ENCODE assay signal across 9 cellular contexts in the genomic region with DNA sequence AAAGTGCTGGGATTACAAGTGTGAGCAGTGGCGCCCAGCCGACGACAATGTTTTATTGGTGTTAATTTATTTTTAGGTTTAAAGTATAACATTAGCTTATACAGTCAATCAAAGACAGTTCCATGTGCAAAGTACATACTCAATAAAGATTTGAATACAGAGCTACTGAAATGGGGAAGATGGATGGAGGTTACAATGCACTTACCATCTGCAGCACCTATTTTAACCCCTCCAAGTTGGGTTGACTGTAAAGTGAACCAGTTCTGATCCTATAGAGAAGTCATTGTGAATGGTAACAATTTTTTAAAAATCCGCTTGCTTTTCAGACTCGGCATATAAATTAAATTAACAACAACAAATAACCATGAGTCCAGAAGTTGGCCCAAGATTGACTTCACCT. TPM values are rescaled to one million over a fixed set of nuclear protein-coding genes. Genes with fewer than 3 reads are reported as not detected.
A peak's percentile ranks its signal among the peaks of the same experiment; 100 is the strongest.
DNase-seq lines count a peak whose midpoint lies in the region; ATAC-seq, FAIRE-seq and TF ChIP-seq lines count a peak whose summit lies in the region.
"Had no signal": no experiment of that assay in that cellular context is flagged by ENCODE, and none has a peak within 500 bp of the region (broad histone marks: within the 10 kb centered on the region; RNA-seq: fewer than 3 reads in every experiment).

No MANE protein-coding gene starts in this region.

- peak overlapping the region; percentile 49 for H3K27ac ChIP-seq in layer of hippocampus (ENCODE audit: low read depth, low read length)
- peak overlapping the region in 1 of 2 donors; percentile 93 for H3K27ac ChIP-seq in testis

- intact Hi-C loops in testis (cut with DNase I; ENCODE audit: low total_unique reads) = no loop called here

- DNase-seq in activated CD4-positive, alpha-beta T cell treated with anti-CD3 and anti-CD28 coated beads, Interleukin-2, amount 10 ng/mL, durations not matched to agents 7 days and 5 days = no peak
- DNase-seq in activated CD4-positive, alpha-beta T cell treated with anti-CD3 and anti-CD28 coated beads for 1 hour = no peak
- DNase-seq in activated naive CD8-positive, alpha-beta T cell treated with anti-CD3 and anti-CD28 coated beads, Interleukin-2, amount 10 ng/mL, durations not matched to agents 7 days and 5 days = no peak
- DNase-seq in testis (no peak), omental fat pad (ENCODE audit: low spot score) (no peak), D721Med (ENCODE audit: insufficient read length, low spot score) (no peak)
- DNase-seq in effector CD4-positive, alpha-beta T cell = no peak

- peak overlapping the region; percentile 92 for H3K4me3 Mint-ChIP-seq in activated CD4-positive, alpha-beta T cell treated with anti-CD3 and anti-CD28 coated beads, Interleukin-2, amount 10 ng/mL, durations not matched to agents 7 days and 5 days
- peak overlapping the region; percentile 86 for H3K4me3 Mint-ChIP-seq in activated naive CD8-positive, alpha-beta T cell treated with anti-CD3 and anti-CD28 coated beads, Interleukin-2, amount 10 ng/mL, durations not matched to agents 7 days and 5 days

- FAIRE-seq in D721Med (lab: Jason Lieb, UNC) = no peak

- peaks cover 18% of the 10 kb centered on the region for H3K4me1 ChIP-seq in testis

- H3K27me3 Mint-ChIP-seq in activated CD4-positive, alpha-beta T cell treated with anti-CD3 and anti-CD28 coated beads, Interleukin-2, amount 10 ng/mL, durations not matched to agents 7 days and 5 days = no peaks in the 10 kb centered on the region
- H3K27me3 Mint-ChIP-seq in activated naive CD8-positive, alpha-beta T cell treated with anti-CD3 and anti-CD28 coated beads, Interleukin-2, amount 10 ng/mL, durations not matched to agents 7 days and 5 days = no peaks in the 10 kb centered on the region

- H3K4me3 ChIP-seq in testis = peak overlapping the region; percentile 90 to 96

- H3K4me1 Mint-ChIP-seq in activated CD4-positive, alpha-beta T cell treated with anti-CD3 and anti-CD28 coated beads, Interleukin-2, amount 10 ng/mL, durations not matched to agents 7 days and 5 days = peaks cover 29% of the 10 kb centered on the region
- peaks cover 18% of the 10 kb centered on the region for H3K4me1 Mint-ChIP-seq in activated naive CD8-positive, alpha-beta T cell treated with anti-CD3 and anti-CD28 coated beads, Interleukin-2, amount 10 ng/mL, durations not matched to agents 7 days and 5 days

- TF ChIP-seq POLR2A in testis (IDR thresholded peaks at IDR 0.05) = no peak

- ATAC-seq in activated naive CD8-positive, alpha-beta T cell treated with anti-CD3 and anti-CD28 coated beads, Interleukin-2, amount 10 ng/mL, durations not matched to agents 7 days and 5 days (ENCODE audit: low read depth) = no peak
- no peak for ATAC-seq in omental fat pad (ENCODE audit: low FRiP score)

- CTCF ChIA-PET in activated CD4-positive, alpha-beta T cell treated with anti-CD3 and anti-CD28 coated beads, Interleukin-2, amount 10 ng/mL, durations not matched to agents 7 days and 5 days (lab: Charles Lee) = interaction anchor here (0.7 to 3.8 kb wide), 6 partner anchors 9 to 547 kb away, joined by 3 to 24 read pairs (median 6); a partner anchor contains a TSS

- POLR2A ChIA-PET in activated CD4-positive, alpha-beta T cell treated with anti-CD3 and anti-CD28 coated beads, Interleukin-2, amount 10 ng/mL, durations not matched to agents 7 days and 5 days (lab: Charles Lee) = interaction anchor here (1.7 kb wide), 1 partner anchor 43 kb away, joined by 6 read pairs; no protein-coding TSS in a partner anchor
- POLR2A ChIA-PET in activated naive CD8-positive, alpha-beta T cell treated with anti-CD3 and anti-CD28 coated beads, Interleukin-2, amount 10 ng/mL, durations not matched to agents 7 days and 5 days (lab: Charles Lee) = interaction anchor here (0.5 to 2.8 kb wide), 8 partner anchors 15 to 400 kb away, joined by 3 to 13 read pairs (median 5); a partner anchor contains a TSS

- no peaks in the 10 kb centered on the region for H3K36me3 ChIP-seq in testis (ENCODE audit: low read depth, missing control alignments)

- H3K27ac Mint-ChIP-seq in activated CD4-positive, alpha-beta T cell treated with anti-CD3 and anti-CD28 coated beads, Interleukin-2, amount 10 ng/mL, durations not matched to agents 7 days and 5 days = peak overlapping the region; percentile 87
- peak overlapping the region; percentile 82 for H3K27ac Mint-ChIP-seq in activated naive CD8-positive, alpha-beta T cell treated with anti-CD3 and anti-CD28 coated beads, Interleukin-2, amount 10 ng/mL, durations not matched to agents 7 days and 5 days

- 21 to 36% methylated on average over 5 of the region's 5 CpGs for WGBS in testis, 2 donors

- H3K9me3 ChIP-seq in testis = no peaks in the 10 kb centered on the region

- H3K27me3 ChIP-seq in layer of hippocampus (ENCODE audit: control insufficient read depth, insufficient read depth, low read length) = no peaks in the 10 kb centered on the region
- H3K27me3 ChIP-seq in testis = no peaks in the 10 kb centered on the region

- no peaks in the 10 kb centered on the region for H3K9me3 Mint-ChIP-seq in activated CD4-positive, alpha-beta T cell treated with anti-CD3 and anti-CD28 coated beads, Interleukin-2, amount 10 ng/mL, durations not matched to agents 7 days and 5 days
- no peaks in the 10 kb centered on the region for H3K9me3 Mint-ChIP-seq in activated naive CD8-positive, alpha-beta T cell treated with anti-CD3 and anti-CD28 coated beads, Interleukin-2, amount 10 ng/mL, durations not matched to agents 7 days and 5 days

- H3K36me3 Mint-ChIP-seq in activated CD4-positive, alpha-beta T cell treated with anti-CD3 and anti-CD28 coated beads, Interleukin-2, amount 10 ng/mL, durations not matched to agents 7 days and 5 days (ENCODE audit: low read depth) = no peaks in the 10 kb centered on the region
- H3K36me3 Mint-ChIP-seq in activated naive CD8-positive, alpha-beta T cell treated with anti-CD3 and anti-CD28 coated beads, Interleukin-2, amount 10 ng/mL, durations not matched to agents 7 days and 5 days = peaks cover 2% of the 10 kb centered on the region

- TF ChIP-seq CTCF in testis (IDR thresholded peaks at IDR 0.05) (no peak), omental fat pad (IDR thresholded peaks at IDR 0.05) (no peak), D721Med (IDR thresholded peaks at IDR 0.05; ENCODE audit: insufficient read depth, missing control alignments) (no peak)

RNA-seq across cellular contexts. Expression of a gene that starts 0.7 kb away (rescaled TPM):
- total RNA-seq in activated CD4-positive, alpha-beta T cell treated with anti-CD3 and anti-CD28 coated beads, Interleukin-2, amount 10 ng/mL, durations not matched to agents 7 days and 5 days = 10 to 100 TPM; 21.3 to 21.5 TPM
- total RNA-seq in activated naive CD8-positive, alpha-beta T cell treated with anti-CD3 and anti-CD28 coated beads, Interleukin-2, amount 10 ng/mL, durations not matched to agents 7 days and 5 days = 10 to 100 TPM; 22.8 to 25.6 TPM
- 10 to 100 TPM; 47.7 to 50.5 TPM for total RNA-seq in testis
- 66.8 TPM for polyA plus RNA-seq in testis (ENCODE audit: insufficient read depth, low read depth, low replicate concordance)
- 10 to 100 TPM; 16.1 to 24.6 (median 19.9) TPM for total RNA-seq in omental fat pad

RNA-seq across cellular contexts. Expression of a gene that starts 7.7 kb away (rescaled TPM):
- 1 to 10 TPM; 1.5 to 2.5 TPM for total RNA-seq in activated CD4-positive, alpha-beta T cell treated with anti-CD3 and anti-CD28 coated beads, Interleukin-2, amount 10 ng/mL, durations not matched to agents 7 days and 5 days
- total RNA-seq in activated naive CD8-positive, alpha-beta T cell treated with anti-CD3 and anti-CD28 coated beads, Interleukin-2, amount 10 ng/mL, durations not matched to agents 7 days and 5 days = 1 to 10 TPM; 2.1 to 3.1 TPM
- 1 to 10 TPM; 4.2 to 8.1 TPM for total RNA-seq in testis
- polyA plus RNA-seq in testis (ENCODE audit: insufficient read depth, low read depth, low replicate concordance) = 2.9 TPM
- total RNA-seq in omental fat pad = 1 to 10 TPM in 2 of 4 donors, not detected in 2; 3.0 to 5.5 TPM
- total RNA-seq: pulmonary artery endothelial cell had no signal

RNA-seq across cellular contexts. Expression of a gene that starts 19.5 kb away (rescaled TPM):
- 100 to 1,000 TPM; 114 to 128 TPM for total RNA-seq in activated CD4-positive, alpha-beta T cell treated with anti-CD3 and anti-CD28 coated beads, Interleukin-2, amount 10 ng/mL, durations not matched to agents 7 days and 5 days
- 100 to 1,000 TPM; 119 to 130 TPM for total RNA-seq in activated naive CD8-positive, alpha-beta T cell treated with anti-CD3 and anti-CD28 coated beads, Interleukin-2, amount 10 ng/mL, durations not matched to agents 7 days and 5 days
- 100 to 1,000 TPM; 106 to 107 TPM for total RNA-seq in testis
- polyA plus RNA-seq in testis (ENCODE audit: insufficient read depth, low read depth, low replicate concordance) = 96.7 TPM
- total RNA-seq in omental fat pad = 10 to 100 TPM; 27.3 to 92.2 (median 43.0) TPM

RNA-seq across cellular contexts. Expression of a gene that starts 39.3 kb away (rescaled TPM):
- 1 to 10 TPM; 7.2 to 9.4 TPM for total RNA-seq in activated CD4-positive, alpha-beta T cell treated with anti-CD3 and anti-CD28 coated beads, Interleukin-2, amount 10 ng/mL, durations not matched to agents 7 days and 5 days
- 1 to 10 TPM; 4.9 to 7.2 TPM for total RNA-seq in activated naive CD8-positive, alpha-beta T cell treated with anti-CD3 and anti-CD28 coated beads, Interleukin-2, amount 10 ng/mL, durations not matched to agents 7 days and 5 days
- total RNA-seq in testis = 1 to 10 TPM in 1 of 2 donors, under 1 TPM in 1; 0.62 to 1.7 TPM
- polyA plus RNA-seq in testis (ENCODE audit: insufficient read depth, low read depth, low replicate concordance) = 0.36 TPM
- total RNA-seq in omental fat pad = 1 to 10 TPM in 3 of 4 donors, under 1 TPM in 1; 0.65 to 5.0 (median 2.3) TPM

RNA-seq across cellular contexts. Expression of a gene that starts 44.3 kb away (rescaled TPM):
- 100 to 1,000 TPM; 214 to 288 TPM for total RNA-seq in activated CD4-positive, alpha-beta T cell treated with anti-CD3 and anti-CD28 coated beads, Interleukin-2, amount 10 ng/mL, durations not matched to agents 7 days and 5 days
- 100 to 1,000 TPM; 220 to 246 TPM for total RNA-seq in activated naive CD8-positive, alpha-beta T cell treated with anti-CD3 and anti-CD28 coated beads, Interleukin-2, amount 10 ng/mL, durations not matched to agents 7 days and 5 days
- total RNA-seq in testis (10 to 100 TPM; 13.2 to 14.2 TPM), omental fat pad (10 to 100 TPM; 29.9 to 53.0 (median 45.3) TPM)
- 49.1 TPM for polyA plus RNA-seq in testis (ENCODE audit: insufficient read depth, low read depth, low replicate concordance)
